In the genomic region with DNA sequence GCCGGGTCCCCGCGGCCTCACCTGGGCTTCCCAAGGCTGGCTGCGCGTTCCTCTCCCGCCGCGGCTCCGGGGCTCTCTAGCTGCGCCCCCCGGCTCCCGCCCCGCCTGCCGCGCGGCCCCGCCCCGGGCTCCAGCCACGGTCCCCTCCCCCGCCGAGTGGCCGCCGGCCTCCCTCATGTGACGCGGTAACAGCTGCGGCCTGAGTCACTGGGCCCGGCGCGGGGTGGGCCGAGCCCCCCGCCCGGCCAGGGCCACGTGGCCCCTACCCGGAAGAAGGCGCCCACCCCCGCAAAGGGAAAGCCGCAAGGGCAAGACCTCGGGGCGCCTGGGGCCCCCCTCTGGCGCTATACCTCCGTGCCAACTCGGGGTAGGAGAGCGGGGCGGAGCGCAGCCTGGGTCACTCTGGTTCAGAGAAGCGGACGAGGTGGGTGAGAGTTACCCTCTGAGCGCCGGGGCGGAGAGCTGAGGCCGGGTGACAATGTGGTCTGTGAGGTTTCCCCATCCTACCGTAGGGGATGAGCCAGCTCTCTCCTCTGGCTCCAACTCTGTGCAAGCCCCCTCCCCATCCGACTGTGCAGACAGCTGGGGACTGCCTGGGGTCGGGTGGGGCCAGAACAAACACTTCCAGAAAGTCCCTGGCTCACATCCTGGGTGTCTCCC, we compare ENCODE assay signal across 1 cellular context.
TF ChIP-seq lines count a peak whose summit lies in the region.

A gene with protein sequence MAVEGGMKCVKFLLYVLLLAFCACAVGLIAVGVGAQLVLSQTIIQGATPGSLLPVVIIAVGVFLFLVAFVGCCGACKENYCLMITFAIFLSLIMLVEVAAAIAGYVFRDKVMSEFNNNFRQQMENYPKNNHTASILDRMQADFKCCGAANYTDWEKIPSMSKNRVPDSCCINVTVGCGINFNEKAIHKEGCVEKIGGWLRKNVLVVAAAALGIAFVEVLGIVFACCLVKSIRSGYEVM (minus strand): TSS at position 78 of the 660 bp plus-strand sequence. CDS start 668 bp downstream, outside the sequence.

TF ChIP-seq in K562, 482 proteins besides CTCF, POLR2A, EP300 and RAD21 (continued from another document and continues in another):
- TF ChIP-seq SUPT5H (IDR thresholded peaks at IDR 0.05) (peak; percentile 67; the same call in 1 of the 2 replicates), SAP30 (IDR thresholded peaks at IDR 0.05; ENCODE audit: borderline replicate concordance, insufficient read depth, low read depth, low read length, poor library complexity, severe bottlenecking) (peak; percentile 85), CHCHD3 (CRISPR knock-in tag; IDR thresholded peaks at IDR 0.05) (no peak), NR3C1 (CRISPR knock-in tag; IDR thresholded peaks at IDR 0.05) (no peak), NUFIP1 (IDR thresholded peaks at IDR 0.05; ENCODE audit: partially characterized antibody) (no peak), SP1 (CRISPR knock-in tag; IDR thresholded peaks at IDR 0.05) (no peak), ZNF586 (CRISPR knock-in tag; conservative IDR thresholded peaks at IDR 0.05) (no peak), ZNF644 (tag; IDR thresholded peaks at IDR 0.05; ENCODE audit: low read depth) (no peak), ZNF324 (CRISPR knock-in tag; IDR thresholded peaks at IDR 0.05) (no peak), HDAC8 (tag; IDR thresholded peaks at IDR 0.05) (no peak), RUNX1 (IDR thresholded peaks at IDR 0.05; ENCODE audit: low read depth) (no peak), ZNF507 (tag; conservative IDR thresholded peaks at IDR 0.05) (no peak), CREM (IDR thresholded peaks at IDR 0.05; ENCODE audit: low read depth) (peak; percentile 93), TARDBP (IDR thresholded peaks at IDR 0.05) (peak; percentile 67; the same call in 1 of the 2 replicates), ETV6 (IDR thresholded peaks at IDR 0.05; ENCODE audit: borderline replicate concordance in 1 of 2, low read depth in 2 of 2, low read length in 1 of 2) (no peak), ETV6 (CRISPR knock-in tag; IDR thresholded peaks at IDR 0.05; ENCODE audit: borderline replicate concordance) (no peak), ZNF174 (CRISPR knock-in tag; IDR thresholded peaks at IDR 0.05) (no peak), TFAM (CRISPR knock-in tag; conservative IDR thresholded peaks at IDR 0.05) (no peak), RB1 (IDR thresholded peaks at IDR 0.05; ENCODE audit: low read depth) (peak; percentile 77), SOX6 (IDR thresholded peaks at IDR 0.05) (0 out of 2 replicates have a peak, but pooled peaks have one; percentile 12), NONO (IDR thresholded peaks at IDR 0.05; ENCODE audit: low read depth in 2 of 2, low read length in 1 of 2) (peak in 1 of 2 experiments; percentile 84; a peak in 1 of 4 replicates)
- TF ChIP-seq, protein P1, sequence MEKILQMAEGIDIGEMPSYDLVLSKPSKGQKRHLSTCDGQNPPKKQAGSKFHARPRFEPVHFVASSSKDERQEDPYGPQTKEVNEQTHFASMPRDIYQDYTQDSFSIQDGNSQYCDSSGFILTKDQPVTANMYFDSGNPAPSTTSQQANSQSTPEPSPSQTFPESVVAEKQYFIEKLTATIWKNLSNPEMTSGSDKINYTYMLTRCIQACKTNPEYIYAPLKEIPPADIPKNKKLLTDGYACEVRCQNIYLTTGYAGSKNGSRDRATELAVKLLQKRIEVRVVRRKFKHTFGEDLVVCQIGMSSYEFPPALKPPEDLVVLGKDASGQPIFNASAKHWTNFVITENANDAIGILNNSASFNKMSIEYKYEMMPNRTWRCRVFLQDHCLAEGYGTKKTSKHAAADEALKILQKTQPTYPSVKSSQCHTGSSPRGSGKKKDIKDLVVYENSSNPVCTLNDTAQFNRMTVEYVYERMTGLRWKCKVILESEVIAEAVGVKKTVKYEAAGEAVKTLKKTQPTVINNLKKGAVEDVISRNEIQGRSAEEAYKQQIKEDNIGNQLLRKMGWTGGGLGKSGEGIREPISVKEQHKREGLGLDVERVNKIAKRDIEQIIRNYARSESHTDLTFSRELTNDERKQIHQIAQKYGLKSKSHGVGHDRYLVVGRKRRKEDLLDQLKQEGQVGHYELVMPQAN (IDR thresholded peaks at IDR 0.05; ENCODE audit: borderline replicate concordance) = peak; percentile 97
- TF ChIP-seq, protein P2, sequence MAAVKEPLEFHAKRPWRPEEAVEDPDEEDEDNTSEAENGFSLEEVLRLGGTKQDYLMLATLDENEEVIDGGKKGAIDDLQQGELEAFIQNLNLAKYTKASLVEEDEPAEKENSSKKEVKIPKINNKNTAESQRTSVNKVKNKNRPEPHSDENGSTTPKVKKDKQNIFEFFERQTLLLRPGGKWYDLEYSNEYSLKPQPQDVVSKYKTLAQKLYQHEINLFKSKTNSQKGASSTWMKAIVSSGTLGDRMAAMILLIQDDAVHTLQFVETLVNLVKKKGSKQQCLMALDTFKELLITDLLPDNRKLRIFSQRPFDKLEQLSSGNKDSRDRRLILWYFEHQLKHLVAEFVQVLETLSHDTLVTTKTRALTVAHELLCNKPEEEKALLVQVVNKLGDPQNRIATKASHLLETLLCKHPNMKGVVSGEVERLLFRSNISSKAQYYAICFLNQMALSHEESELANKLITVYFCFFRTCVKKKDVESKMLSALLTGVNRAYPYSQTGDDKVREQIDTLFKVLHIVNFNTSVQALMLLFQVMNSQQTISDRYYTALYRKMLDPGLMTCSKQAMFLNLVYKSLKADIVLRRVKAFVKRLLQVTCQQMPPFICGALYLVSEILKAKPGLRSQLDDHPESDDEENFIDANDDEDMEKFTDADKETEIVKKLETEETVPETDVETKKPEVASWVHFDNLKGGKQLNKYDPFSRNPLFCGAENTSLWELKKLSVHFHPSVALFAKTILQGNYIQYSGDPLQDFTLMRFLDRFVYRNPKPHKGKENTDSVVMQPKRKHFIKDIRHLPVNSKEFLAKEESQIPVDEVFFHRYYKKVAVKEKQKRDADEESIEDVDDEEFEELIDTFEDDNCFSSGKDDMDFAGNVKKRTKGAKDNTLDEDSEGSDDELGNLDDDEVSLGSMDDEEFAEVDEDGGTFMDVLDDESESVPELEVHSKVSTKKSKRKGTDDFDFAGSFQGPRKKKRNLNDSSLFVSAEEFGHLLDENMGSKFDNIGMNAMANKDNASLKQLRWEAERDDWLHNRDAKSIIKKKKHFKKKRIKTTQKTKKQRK (IDR thresholded peaks at IDR 0.05; ENCODE audit: borderline replicate concordance, low read depth, low read length) = no peak
- TF ChIP-seq, protein P3, sequence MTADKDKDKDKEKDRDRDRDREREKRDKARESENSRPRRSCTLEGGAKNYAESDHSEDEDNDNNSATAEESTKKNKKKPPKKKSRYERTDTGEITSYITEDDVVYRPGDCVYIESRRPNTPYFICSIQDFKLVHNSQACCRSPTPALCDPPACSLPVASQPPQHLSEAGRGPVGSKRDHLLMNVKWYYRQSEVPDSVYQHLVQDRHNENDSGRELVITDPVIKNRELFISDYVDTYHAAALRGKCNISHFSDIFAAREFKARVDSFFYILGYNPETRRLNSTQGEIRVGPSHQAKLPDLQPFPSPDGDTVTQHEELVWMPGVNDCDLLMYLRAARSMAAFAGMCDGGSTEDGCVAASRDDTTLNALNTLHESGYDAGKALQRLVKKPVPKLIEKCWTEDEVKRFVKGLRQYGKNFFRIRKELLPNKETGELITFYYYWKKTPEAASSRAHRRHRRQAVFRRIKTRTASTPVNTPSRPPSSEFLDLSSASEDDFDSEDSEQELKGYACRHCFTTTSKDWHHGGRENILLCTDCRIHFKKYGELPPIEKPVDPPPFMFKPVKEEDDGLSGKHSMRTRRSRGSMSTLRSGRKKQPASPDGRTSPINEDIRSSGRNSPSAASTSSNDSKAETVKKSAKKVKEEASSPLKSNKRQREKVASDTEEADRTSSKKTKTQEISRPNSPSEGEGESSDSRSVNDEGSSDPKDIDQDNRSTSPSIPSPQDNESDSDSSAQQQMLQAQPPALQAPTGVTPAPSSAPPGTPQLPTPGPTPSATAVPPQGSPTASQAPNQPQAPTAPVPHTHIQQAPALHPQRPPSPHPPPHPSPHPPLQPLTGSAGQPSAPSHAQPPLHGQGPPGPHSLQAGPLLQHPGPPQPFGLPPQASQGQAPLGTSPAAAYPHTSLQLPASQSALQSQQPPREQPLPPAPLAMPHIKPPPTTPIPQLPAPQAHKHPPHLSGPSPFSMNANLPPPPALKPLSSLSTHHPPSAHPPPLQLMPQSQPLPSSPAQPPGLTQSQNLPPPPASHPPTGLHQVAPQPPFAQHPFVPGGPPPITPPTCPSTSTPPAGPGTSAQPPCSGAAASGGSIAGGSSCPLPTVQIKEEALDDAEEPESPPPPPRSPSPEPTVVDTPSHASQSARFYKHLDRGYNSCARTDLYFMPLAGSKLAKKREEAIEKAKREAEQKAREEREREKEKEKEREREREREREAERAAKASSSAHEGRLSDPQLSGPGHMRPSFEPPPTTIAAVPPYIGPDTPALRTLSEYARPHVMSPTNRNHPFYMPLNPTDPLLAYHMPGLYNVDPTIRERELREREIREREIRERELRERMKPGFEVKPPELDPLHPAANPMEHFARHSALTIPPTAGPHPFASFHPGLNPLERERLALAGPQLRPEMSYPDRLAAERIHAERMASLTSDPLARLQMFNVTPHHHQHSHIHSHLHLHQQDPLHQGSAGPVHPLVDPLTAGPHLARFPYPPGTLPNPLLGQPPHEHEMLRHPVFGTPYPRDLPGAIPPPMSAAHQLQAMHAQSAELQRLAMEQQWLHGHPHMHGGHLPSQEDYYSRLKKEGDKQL (CRISPR knock-in tag; IDR thresholded peaks at IDR 0.05; ENCODE audit: borderline replicate concordance) = 0 out of 2 replicates have a peak, but pooled peaks have one; percentile 40
- TF ChIP-seq, protein P4, sequence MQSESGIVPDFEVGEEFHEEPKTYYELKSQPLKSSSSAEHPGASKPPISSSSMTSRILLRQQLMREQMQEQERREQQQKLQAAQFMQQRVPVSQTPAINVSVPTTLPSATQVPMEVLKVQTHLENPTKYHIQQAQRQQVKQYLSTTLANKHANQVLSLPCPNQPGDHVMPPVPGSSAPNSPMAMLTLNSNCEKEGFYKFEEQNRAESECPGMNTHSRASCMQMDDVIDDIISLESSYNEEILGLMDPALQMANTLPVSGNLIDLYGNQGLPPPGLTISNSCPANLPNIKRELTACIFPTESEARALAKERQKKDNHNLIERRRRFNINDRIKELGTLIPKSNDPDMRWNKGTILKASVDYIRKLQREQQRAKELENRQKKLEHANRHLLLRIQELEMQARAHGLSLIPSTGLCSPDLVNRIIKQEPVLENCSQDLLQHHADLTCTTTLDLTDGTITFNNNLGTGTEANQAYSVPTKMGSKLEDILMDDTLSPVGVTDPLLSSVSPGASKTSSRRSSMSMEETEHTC (IDR thresholded peaks at IDR 0.05) = peak; percentile 89
- TF ChIP-seq, protein P5, sequence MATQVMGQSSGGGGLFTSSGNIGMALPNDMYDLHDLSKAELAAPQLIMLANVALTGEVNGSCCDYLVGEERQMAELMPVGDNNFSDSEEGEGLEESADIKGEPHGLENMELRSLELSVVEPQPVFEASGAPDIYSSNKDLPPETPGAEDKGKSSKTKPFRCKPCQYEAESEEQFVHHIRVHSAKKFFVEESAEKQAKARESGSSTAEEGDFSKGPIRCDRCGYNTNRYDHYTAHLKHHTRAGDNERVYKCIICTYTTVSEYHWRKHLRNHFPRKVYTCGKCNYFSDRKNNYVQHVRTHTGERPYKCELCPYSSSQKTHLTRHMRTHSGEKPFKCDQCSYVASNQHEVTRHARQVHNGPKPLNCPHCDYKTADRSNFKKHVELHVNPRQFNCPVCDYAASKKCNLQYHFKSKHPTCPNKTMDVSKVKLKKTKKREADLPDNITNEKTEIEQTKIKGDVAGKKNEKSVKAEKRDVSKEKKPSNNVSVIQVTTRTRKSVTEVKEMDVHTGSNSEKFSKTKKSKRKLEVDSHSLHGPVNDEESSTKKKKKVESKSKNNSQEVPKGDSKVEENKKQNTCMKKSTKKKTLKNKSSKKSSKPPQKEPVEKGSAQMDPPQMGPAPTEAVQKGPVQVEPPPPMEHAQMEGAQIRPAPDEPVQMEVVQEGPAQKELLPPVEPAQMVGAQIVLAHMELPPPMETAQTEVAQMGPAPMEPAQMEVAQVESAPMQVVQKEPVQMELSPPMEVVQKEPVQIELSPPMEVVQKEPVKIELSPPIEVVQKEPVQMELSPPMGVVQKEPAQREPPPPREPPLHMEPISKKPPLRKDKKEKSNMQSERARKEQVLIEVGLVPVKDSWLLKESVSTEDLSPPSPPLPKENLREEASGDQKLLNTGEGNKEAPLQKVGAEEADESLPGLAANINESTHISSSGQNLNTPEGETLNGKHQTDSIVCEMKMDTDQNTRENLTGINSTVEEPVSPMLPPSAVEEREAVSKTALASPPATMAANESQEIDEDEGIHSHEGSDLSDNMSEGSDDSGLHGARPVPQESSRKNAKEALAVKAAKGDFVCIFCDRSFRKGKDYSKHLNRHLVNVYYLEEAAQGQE (CRISPR knock-in tag; IDR thresholded peaks at IDR 0.05; ENCODE audit: low read depth) = no peak
- TF ChIP-seq, protein P6, sequence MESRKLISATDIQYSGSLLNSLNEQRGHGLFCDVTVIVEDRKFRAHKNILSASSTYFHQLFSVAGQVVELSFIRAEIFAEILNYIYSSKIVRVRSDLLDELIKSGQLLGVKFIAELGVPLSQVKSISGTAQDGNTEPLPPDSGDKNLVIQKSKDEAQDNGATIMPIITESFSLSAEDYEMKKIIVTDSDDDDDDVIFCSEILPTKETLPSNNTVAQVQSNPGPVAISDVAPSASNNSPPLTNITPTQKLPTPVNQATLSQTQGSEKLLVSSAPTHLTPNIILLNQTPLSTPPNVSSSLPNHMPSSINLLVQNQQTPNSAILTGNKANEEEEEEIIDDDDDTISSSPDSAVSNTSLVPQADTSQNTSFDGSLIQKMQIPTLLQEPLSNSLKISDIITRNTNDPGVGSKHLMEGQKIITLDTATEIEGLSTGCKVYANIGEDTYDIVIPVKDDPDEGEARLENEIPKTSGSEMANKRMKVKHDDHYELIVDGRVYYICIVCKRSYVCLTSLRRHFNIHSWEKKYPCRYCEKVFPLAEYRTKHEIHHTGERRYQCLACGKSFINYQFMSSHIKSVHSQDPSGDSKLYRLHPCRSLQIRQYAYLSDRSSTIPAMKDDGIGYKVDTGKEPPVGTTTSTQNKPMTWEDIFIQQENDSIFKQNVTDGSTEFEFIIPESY (CRISPR knock-in tag; IDR thresholded peaks at IDR 0.05) = peak; percentile 29; the same call in 1 of the 2 replicates
- TF ChIP-seq, protein P7, sequence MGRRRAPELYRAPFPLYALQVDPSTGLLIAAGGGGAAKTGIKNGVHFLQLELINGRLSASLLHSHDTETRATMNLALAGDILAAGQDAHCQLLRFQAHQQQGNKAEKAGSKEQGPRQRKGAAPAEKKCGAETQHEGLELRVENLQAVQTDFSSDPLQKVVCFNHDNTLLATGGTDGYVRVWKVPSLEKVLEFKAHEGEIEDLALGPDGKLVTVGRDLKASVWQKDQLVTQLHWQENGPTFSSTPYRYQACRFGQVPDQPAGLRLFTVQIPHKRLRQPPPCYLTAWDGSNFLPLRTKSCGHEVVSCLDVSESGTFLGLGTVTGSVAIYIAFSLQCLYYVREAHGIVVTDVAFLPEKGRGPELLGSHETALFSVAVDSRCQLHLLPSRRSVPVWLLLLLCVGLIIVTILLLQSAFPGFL (CRISPR knock-in tag; IDR thresholded peaks at IDR 0.05) = peak; percentile 66; the same call in 1 of the 2 replicates
- TF ChIP-seq, protein P8, sequence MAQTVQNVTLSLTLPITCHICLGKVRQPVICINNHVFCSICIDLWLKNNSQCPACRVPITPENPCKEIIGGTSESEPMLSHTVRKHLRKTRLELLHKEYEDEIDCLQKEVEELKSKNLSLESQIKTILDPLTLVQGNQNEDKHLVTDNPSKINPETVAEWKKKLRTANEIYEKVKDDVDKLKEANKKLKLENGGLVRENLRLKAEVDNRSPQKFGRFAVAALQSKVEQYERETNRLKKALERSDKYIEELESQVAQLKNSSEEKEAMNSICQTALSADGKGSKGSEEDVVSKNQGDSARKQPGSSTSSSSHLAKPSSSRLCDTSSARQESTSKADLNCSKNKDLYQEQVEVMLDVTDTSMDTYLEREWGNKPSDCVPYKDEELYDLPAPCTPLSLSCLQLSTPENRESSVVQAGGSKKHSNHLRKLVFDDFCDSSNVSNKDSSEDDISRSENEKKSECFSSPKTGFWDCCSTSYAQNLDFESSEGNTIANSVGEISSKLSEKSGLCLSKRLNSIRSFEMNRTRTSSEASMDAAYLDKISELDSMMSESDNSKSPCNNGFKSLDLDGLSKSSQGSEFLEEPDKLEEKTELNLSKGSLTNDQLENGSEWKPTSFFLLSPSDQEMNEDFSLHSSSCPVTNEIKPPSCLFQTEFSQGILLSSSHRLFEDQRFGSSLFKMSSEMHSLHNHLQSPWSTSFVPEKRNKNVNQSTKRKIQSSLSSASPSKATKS (CRISPR knock-in tag; IDR thresholded peaks at IDR 0.05) = no peak
